In genomic region chr15:100740105-100740504, GRCh38 we compare ENCODE assay signal across 17 cellular contexts.
DNase-seq lines count a peak whose midpoint lies in the region; TF ChIP-seq lines count a peak whose summit lies in the region.
"Had no signal": no experiment of that assay in that cellular context is flagged by ENCODE, and none has a peak within 500 bp of the region (broad histone marks: within the 10 kb centered on the region; RNA-seq: fewer than 3 reads in every experiment).

No MANE protein-coding gene starts in this region.

- no peak overlapping the region for H3K4me3 Mint-ChIP-seq in T-helper 2 cell treated with Interferon-gamma antibody and Interleukin-4, amounts not matched to agents 5 μg/mL and 100 μg/mL, for 36 hours

- no peak overlapping the region for H3K27ac ChIP-seq in AG04450 (ENCODE audit: low read depth, low read length)
- no peak overlapping the region for H3K27ac ChIP-seq in BLaER1
- H3K27ac ChIP-seq: GM23248, SJCRH30 had no signal

- H3K9ac ChIP-seq in BLaER1 = no peak overlapping the region
- H3K9ac ChIP-seq: GM23248 had no signal

- H3K27me3 ChIP-seq in AG04450 (ENCODE audit: control insufficient read depth, insufficient read depth, low read length) (no peaks in the 10 kb centered on the region), BLaER1 (no peaks in the 10 kb centered on the region)
- H3K27me3 ChIP-seq: SJCRH30 had no signal

- H3K4me1 Mint-ChIP-seq in T-helper 2 cell treated with Interferon-gamma antibody and Interleukin-4, amounts not matched to agents 5 μg/mL and 100 μg/mL, for 36 hours (ENCODE audit: low read depth) = no peaks in the 10 kb centered on the region

- no peaks in the 10 kb centered on the region for H3K36me3 ChIP-seq in BLaER1
- H3K36me3 ChIP-seq: SJCRH30 had no signal

- peaks cover 21% of the 10 kb centered on the region for H3K27me3 Mint-ChIP-seq in T-helper 2 cell treated with Interferon-gamma antibody and Interleukin-4, amounts not matched to agents 5 μg/mL and 100 μg/mL, for 36 hours (ENCODE audit: low read depth)

- no peak overlapping the region for H3K27ac Mint-ChIP-seq in T-helper 2 cell treated with Interferon-gamma antibody and Interleukin-4, amounts not matched to agents 5 μg/mL and 100 μg/mL, for 36 hours

- 0 out of 2 replicates have a peak overlapping the region, but pooled peaks have one; percentile 39 for H3K4me2 ChIP-seq in BLaER1

- H3K36me3 Mint-ChIP-seq in T-helper 2 cell treated with Interferon-gamma antibody and Interleukin-4, amounts not matched to agents 5 μg/mL and 100 μg/mL, for 36 hours (ENCODE audit: low read depth) = no peaks in the 10 kb centered on the region

- DNase-seq in AG04450 (ENCODE audit: low read depth, low spot score) = peak; percentile 86
- DNase-seq in RPMI7951 (ENCODE audit: low read depth) = peak; percentile 32
- DNase-seq in fibroblast of peridontal ligament (ENCODE audit: extremely low read depth) = peak; percentile 85
- no peak for DNase-seq in KBM-7
- no peak for DNase-seq in activated CD8-positive, alpha-beta memory T cell treated with anti-CD3 and anti-CD28 coated beads, Interleukin-2, amount 50 U/mL, for 48 hours
- no peak for DNase-seq in T-helper 2 cell treated with Interferon-gamma antibody and Interleukin-4, amounts not matched to agents 5 μg/mL and 100 μg/mL, for 36 hours (ENCODE audit: low spot score)
- DNase-seq: C1 segment of cervical spinal cord, COR-L47, DMS79, GM23248, KG1, MM.1S, NCI-H1417 treated with DMSO at 0.1 percent for 48 hours, NCI-H2081, NCI-H510A treated with DMSO at 0.1 percent for 48 hours, SJCRH30 had no signal

- no peak for TF ChIP-seq CTCF in AG04450 (IDR thresholded peaks at IDR 0.05; ENCODE audit: low read depth, low read length)

- peaks cover 9% of the 10 kb centered on the region for H3K4me1 ChIP-seq in BLaER1
- H3K4me1 ChIP-seq: SJCRH30 had no signal

- in situ Hi-C loops in KBM-7 (cut with MboI; ENCODE audit: low pct_unique_long_range_greater_than_20kb, low sequenced_read_pairs) = no loop called here

- H4K20me1 ChIP-seq in BLaER1 = no peaks in the 10 kb centered on the region

- H3K9me3 ChIP-seq in AG04450 (ENCODE audit: control insufficient read depth, insufficient read depth, low read length) (no peaks in the 10 kb centered on the region), BLaER1 (no peaks in the 10 kb centered on the region)
- H3K9me3 ChIP-seq: SJCRH30 had no signal

- H3K9me3 Mint-ChIP-seq in T-helper 2 cell treated with Interferon-gamma antibody and Interleukin-4, amounts not matched to agents 5 μg/mL and 100 μg/mL, for 36 hours = no peaks in the 10 kb centered on the region

- no peak overlapping the region for H3K4me3 ChIP-seq in AG04450 (ENCODE audit: low read depth, low read length)
- H3K4me3 ChIP-seq in BLaER1 = no peak overlapping the region
- H3K4me3 ChIP-seq: GM23248, SJCRH30 had no signal

- POLR2A ChIA-PET in AG04450 (lab: Yijun Ruan, JAX) = interaction anchor here (1.5 kb wide), 1 partner anchor 19 kb away, joined by 8 read pairs; no protein-coding TSS in a partner anchor

- CTCF ChIA-PET in AG04450 (lab: Charles Lee) = interaction anchor here (1.0 to 1.1 kb wide), 2 partner anchors 12 to 133 kb away, joined by 3 to 4 read pairs; no protein-coding TSS in a partner anchor

Comparison
In these comparisons a context has a peak if more than half of its experiments do, and no peak if none do; other contexts are left out.
1. DNase-seq: peak in AG04450 (single experiment), RPMI7951 (single experiment) and fibroblast of peridontal ligament (single experiment); none in KBM-7 (single experiment), activated CD8-positive, alpha-beta memory T cell treated with anti-CD3 and anti-CD28 coated beads, Interleukin-2, amount 50 U/mL, for 48 hours (single experiment) and T-helper 2 cell treated with Interferon-gamma antibody and Interleukin-4, amounts not matched to agents 5 μg/mL and 100 μg/mL, for 36 hours (single experiment).